9 cellular contexts compared by ENCODE assay signal in the genomic region with DNA sequence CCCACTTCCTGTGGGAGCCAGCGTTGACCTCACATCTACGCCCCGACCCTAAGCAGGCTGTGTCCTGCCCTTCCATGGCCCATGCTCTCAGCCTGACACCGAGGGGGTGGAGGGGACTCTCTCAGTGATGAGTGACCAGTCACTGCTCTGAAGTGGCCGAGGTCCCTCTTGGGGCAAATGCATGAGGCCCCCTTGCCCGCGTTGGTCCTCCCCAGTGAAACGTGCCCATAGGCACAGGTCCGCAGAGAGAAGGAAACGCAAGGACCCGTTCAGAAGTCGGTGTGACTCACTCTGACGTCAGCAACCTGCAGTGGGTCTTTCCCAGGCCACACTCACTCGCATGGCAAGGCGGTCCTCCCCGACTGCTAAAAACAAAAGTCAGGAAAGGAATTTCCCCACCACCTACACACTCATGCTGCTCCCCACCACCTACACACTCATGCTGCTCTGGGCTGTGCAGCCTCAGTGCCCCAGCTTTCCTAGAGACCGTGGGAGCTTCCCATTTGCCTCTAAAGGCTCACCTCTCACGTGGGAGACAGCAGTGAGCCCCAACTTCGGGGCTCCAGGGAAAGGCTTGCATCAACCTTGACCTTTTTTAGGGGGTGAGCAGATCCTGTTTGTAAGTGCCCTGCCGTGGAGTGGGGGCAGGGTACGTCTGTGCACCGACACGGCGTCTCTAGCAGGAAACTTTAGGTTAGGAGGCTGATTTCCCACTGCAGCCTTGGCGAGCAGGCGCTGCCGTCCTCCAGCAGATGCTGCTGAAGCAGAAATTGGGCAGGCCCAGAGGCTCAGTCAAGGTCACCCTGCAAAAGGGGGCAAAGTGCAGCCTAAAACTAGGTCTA. TPM values are rescaled to one million over a fixed set of nuclear protein-coding genes. Genes with fewer than 3 reads are reported as not detected.
DNase-seq lines count a peak whose midpoint lies in the region; ATAC-seq and TF ChIP-seq lines count a peak whose summit lies in the region.
"Had no signal": no experiment of that assay in that cellular context is flagged by ENCODE, and none has a peak within 500 bp of the region (broad histone marks: within the 10 kb centered on the region; RNA-seq: fewer than 3 reads in every experiment).

No MANE protein-coding gene starts in this region.

- H3K9me3 ChIP-seq in SJCRH30 (replicated peaks), result no peaks in the 10 kb centered on the region

- H3K36me3 ChIP-seq in SJCRH30, result no peaks in the 10 kb centered on the region

- peak; percentile 53 for DNase-seq in Ammon's horn (ENCODE audit: low spot score)
- DNase-seq in GM20000 (ENCODE audit: low spot score), result peak; percentile 87
- peak; percentile 92 for DNase-seq in activated CD8-positive, alpha-beta memory T cell treated with anti-CD3 and anti-CD28 coated beads, Interleukin-2, amount 50 U/mL, for 1 hour (ENCODE audit: extremely low read depth)
- peak; percentile 86 for DNase-seq in glomerular visceral epithelial cell (ENCODE audit: extremely low spot score)
- peak; percentile 78 for DNase-seq in stimulated activated CD8-positive, alpha-beta memory T cell treated with anti-CD3 and anti-CD28 coated beads, Interleukin-12 subunit alpha, Interleukin-12 subunit beta, amount 100 ng/mL, for 4 hours (ENCODE audit: low read depth)
- no peak for DNase-seq in SJCRH30
- no peak for DNase-seq in SK-N-DZ (ENCODE audit: low spot score)

- 0 out of 2 replicates have a peak, but pooled peaks cover 3% of the 10 kb centered on the region for H3K27me3 ChIP-seq in SJCRH30

- H3K4me1 ChIP-seq in SJCRH30, result no peaks in the 10 kb centered on the region

- TF ChIP-seq CTCF in GM20000 (IDR thresholded peaks at IDR 0.05; ENCODE audit: extremely low read depth, missing control alignments), result no peak

- no peak overlapping the region for H3K27ac ChIP-seq in SJCRH30
- H3K27ac ChIP-seq: C4-2B had no signal

- H3K4me3 ChIP-seq in SJCRH30, result no peak overlapping the region

- ATAC-seq in HG03571 (IDR thresholded peaks at IDR 0.05; ENCODE audit: unreplicated experiment), result peak; percentile 63

RNA-seq across cellular contexts. Expression of gene UBASH3A, which starts 11.4 kb away (rescaled TPM):
- total RNA-seq in SJCRH30 (2014; rRNA removed; shearing (Covaris generic)), result not detected in 2 replicates
- not detected in 2 replicates for polyA plus RNA-seq in SK-N-DZ (2014; cell fraction: cytosol; rRNA removed)
- polyA plus RNA-seq in SK-N-DZ (2014; cell fraction: nucleus; rRNA removed), result not detected in 2 replicates

RNA-seq across cellular contexts. Expression of gene TMPRSS3, which starts 19.3 kb away (rescaled TPM):
- not detected in 2 replicates for total RNA-seq in SJCRH30 (2014; rRNA removed; shearing (Covaris generic))
- polyA plus RNA-seq in SK-N-DZ (2014; cell fraction: cytosol; rRNA removed), result 0.12 TPM in 1 of 2 replicates, not detected in the other
- not detected in 2 replicates for polyA plus RNA-seq in SK-N-DZ (2014; cell fraction: nucleus; rRNA removed)

RNA-seq across cellular contexts. Expression of gene TFF1, which starts 48.8 kb away (rescaled TPM):
- not detected in 2 replicates for total RNA-seq in SJCRH30 (2014; rRNA removed; shearing (Covaris generic))
- polyA plus RNA-seq in SK-N-DZ (2014; cell fraction: cytosol; rRNA removed), result not detected in 2 replicates
- polyA plus RNA-seq in SK-N-DZ (2014; cell fraction: nucleus; rRNA removed), result not detected in 2 replicates

Comparison
In these comparisons a context has a peak if more than half of its experiments do, and no peak if none do; other contexts are left out.
1. DNase-seq: peak in Ammon's horn (single experiment), GM20000 (single experiment), activated CD8-positive, alpha-beta memory T cell treated with anti-CD3 and anti-CD28 coated beads, Interleukin-2, amount 50 U/mL, for 1 hour (single experiment), glomerular visceral epithelial cell (single experiment) and stimulated activated CD8-positive, alpha-beta memory T cell treated with anti-CD3 and anti-CD28 coated beads, Interleukin-12 subunit alpha, Interleukin-12 subunit beta, amount 100 ng/mL, for 4 hours (single experiment); none in SJCRH30 (0 of 2) and SK-N-DZ (single experiment).